ENCODE assay signal across 15 cellular contexts in the genomic region with DNA sequence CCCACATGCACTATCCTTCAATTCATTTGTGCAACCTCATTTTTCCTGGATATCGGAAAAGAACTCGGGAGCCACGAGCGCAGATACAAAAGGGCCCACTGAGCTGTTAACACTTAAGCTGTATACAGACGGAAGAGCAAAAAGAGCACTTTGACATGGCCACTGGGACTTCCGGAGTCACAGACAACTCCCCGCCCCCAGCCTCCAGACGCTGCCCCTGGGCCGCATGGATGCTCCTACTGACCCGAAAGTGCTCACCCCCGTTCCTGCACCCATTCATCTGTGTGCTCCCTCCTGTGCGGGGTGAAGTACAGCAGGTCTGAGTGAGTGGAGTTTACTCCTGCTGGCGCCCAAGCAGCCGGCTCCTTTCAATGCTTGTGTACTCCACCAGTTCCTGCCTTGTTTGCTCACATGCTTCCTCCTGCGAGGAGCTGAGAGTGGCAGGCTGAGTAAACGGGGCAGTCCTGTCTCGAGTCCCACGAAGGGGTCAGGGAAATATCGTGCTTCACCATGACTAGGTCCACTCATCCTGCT.
DNase-seq lines count a peak whose midpoint lies in the region; ATAC-seq and TF ChIP-seq lines count a peak whose summit lies in the region.
"Had no signal": no experiment of that assay in that cellular context is flagged by ENCODE, and none has a peak within 500 bp of the region (broad histone marks: within the 10 kb centered on the region; RNA-seq: fewer than 3 reads in every experiment).

No MANE protein-coding gene starts in this region.

- H3K9me3 ChIP-seq in endodermal cell (ENCODE audit: control insufficient read depth, low read length) (no peaks in the 10 kb centered on the region), upper lobe of right lung (no peaks in the 10 kb centered on the region)
- H3K9me3 ChIP-seq: HAP-1, Peyer's patch had no signal

- H3K4me1 Mint-ChIP-seq in endodermal cell = peaks cover 2% of the 10 kb centered on the region
- H3K4me1 Mint-ChIP-seq in MCF 10A (ENCODE audit: insufficient read depth, unreplicated experiment) = no peaks in the 10 kb centered on the region

- H3K36me3 Mint-ChIP-seq in endodermal cell (ENCODE audit: low read depth) (no peaks in the 10 kb centered on the region), MCF 10A (ENCODE audit: insufficient read depth, unreplicated experiment) (no peaks in the 10 kb centered on the region)

- H3K27ac Mint-ChIP-seq in endodermal cell (no peak overlapping the region), MCF 10A (ENCODE audit: low read depth, unreplicated experiment) (no peak overlapping the region)
- H3K27ac Mint-ChIP-seq: CD4-positive, alpha-beta T cell had no signal

- no peak for TF ChIP-seq CTCF in endodermal cell (conservative IDR thresholded peaks at IDR 0.05)
- TF ChIP-seq CTCF in upper lobe of right lung (IDR thresholded peaks at IDR 0.05) = no peak
- TF ChIP-seq CTCF in MCF 10A (IDR thresholded peaks at IDR 0.05; ENCODE audit: unreplicated experiment) = no peak

- H3K27me3 ChIP-seq in endodermal cell (ENCODE audit: control insufficient read depth, insufficient read depth, low read length, poor library complexity, severe bottlenecking) (no peaks in the 10 kb centered on the region), upper lobe of right lung (no peaks in the 10 kb centered on the region)
- H3K27me3 ChIP-seq: Peyer's patch had no signal

- H3K27ac ChIP-seq in endodermal cell (ENCODE audit: low read depth, low read length) = no peak overlapping the region
- no peak overlapping the region for H3K27ac ChIP-seq in upper lobe of right lung
- H3K27ac ChIP-seq: Peyer's patch had no signal

- ATAC-seq in upper lobe of right lung = peak; percentile 27
- ATAC-seq in HG03432 (IDR thresholded peaks at IDR 0.05; ENCODE audit: unreplicated experiment) = no peak
- ATAC-seq in HG03442 (IDR thresholded peaks at IDR 0.05; ENCODE audit: unreplicated experiment) = no peak

- H3K27me3 Mint-ChIP-seq in endodermal cell (ENCODE audit: insufficient read depth) (no peaks in the 10 kb centered on the region), MCF 10A (ENCODE audit: insufficient read depth, unreplicated experiment) (no peaks in the 10 kb centered on the region)
- H3K27me3 Mint-ChIP-seq: CD4-positive, alpha-beta T cell had no signal

- H3K4me1 ChIP-seq in endodermal cell (ENCODE audit: control insufficient read depth, insufficient read depth, low read length) (no peaks in the 10 kb centered on the region), upper lobe of right lung (no peaks in the 10 kb centered on the region)
- H3K4me1 ChIP-seq: HAP-1, Peyer's patch had no signal

- H3K4me3 Mint-ChIP-seq in endodermal cell = no peak overlapping the region
- no peak overlapping the region for H3K4me3 Mint-ChIP-seq in MCF 10A (ENCODE audit: unreplicated experiment)
- H3K4me3 Mint-ChIP-seq: CD4-positive, alpha-beta T cell had no signal

- no peak overlapping the region for H3K9ac ChIP-seq in endodermal cell (ENCODE audit: extremely low read depth, low read length, poor library complexity, severe bottlenecking)

- H3K9me3 Mint-ChIP-seq in endodermal cell (no peaks in the 10 kb centered on the region), MCF 10A (ENCODE audit: unreplicated experiment) (no peaks in the 10 kb centered on the region)

- POLR2A ChIA-PET in MCF 10A (lab: Yijun Ruan, JAX) = no interaction called here

- DNase-seq in NCI-H748 (lab: John Stamatoyannopoulos, UW; ENCODE audit: unreplicated experiment) (peak; percentile 54), NCI-H748 treated with DMSO at 0.1 percent for 48 hours (lab: John Stamatoyannopoulos, UW) (no peak), NCI-H2227 (lab: John Stamatoyannopoulos, UW; ENCODE audit: unreplicated experiment) (peak; percentile 50), endodermal cell (peak; percentile 48), upper lobe of right lung (no peak), MCF 10A (ENCODE audit: unreplicated experiment) (no peak)
- DNase-seq: CD4-positive, alpha-beta T cell; EL; NCI-H187; NCI-H526 treated with DMSO at 0.1 percent for 48 hours; Peyer's patch; T-helper 2 cell had no signal

- no peak overlapping the region for H3K4me3 ChIP-seq in endodermal cell (ENCODE audit: low read length)
- no peak overlapping the region for H3K4me3 ChIP-seq in upper lobe of right lung
- H3K4me3 ChIP-seq: HAP-1, Peyer's patch had no signal

- H3K36me3 ChIP-seq in endodermal cell (ENCODE audit: control insufficient read depth, insufficient read depth, low read length) = no peaks in the 10 kb centered on the region
- H3K36me3 ChIP-seq in upper lobe of right lung = no peaks in the 10 kb centered on the region
- H3K36me3 ChIP-seq: HAP-1, Peyer's patch had no signal

- no TSS peak for BruUV-seq in MCF 10A (replicated peaks; lab: Mats Ljungman, UMichigan)

- intact Hi-C loops in upper lobe of right lung (cut with DNase I) (no loop called here), MCF 10A (cut with micrococcal nuclease) (no loop called here)

- CTCF ChIA-PET in MCF 10A (lab: Yijun Ruan, JAX) = no interaction called here

- 91 to 93% methylated on average over 16 to 19 of the region's 19 CpGs for WGBS in endodermal cell (ENCODE audit: insufficient coverage in 1 of 2, insufficient read length in 1 of 2), 2 experiments

Comparison
In these comparisons a context has a peak if more than half of its experiments do, and no peak if none do; other contexts are left out.
1. DNase-seq: peak in NCI-H748 (single experiment), NCI-H2227 (single experiment) and endodermal cell (single experiment); none in NCI-H748 treated with DMSO at 0.1 percent for 48 hours (single experiment), upper lobe of right lung (single experiment) and MCF 10A (single experiment).